In genomic region chr18:46488472-46489213, GRCh38 we compare ENCODE assay signal across 20 cellular contexts.
DNase-seq lines count a peak whose midpoint lies in the region; ATAC-seq and TF ChIP-seq lines count a peak whose summit lies in the region.
"Had no signal": no experiment of that assay in that cellular context is flagged by ENCODE, and none has a peak within 500 bp of the region (broad histone marks: within the 10 kb centered on the region; RNA-seq: fewer than 3 reads in every experiment).

No MANE protein-coding gene starts in this region.

- peaks cover 4% of the 10 kb centered on the region for H3K27me3 Mint-ChIP-seq in glutamatergic neuron (ENCODE audit: unreplicated experiment)

- no peak for TF ChIP-seq CTCF in glutamatergic neuron (IDR thresholded peaks at IDR 0.05; ENCODE audit: partially characterized antibody, unreplicated experiment)

- peaks cover 8% of the 10 kb centered on the region for H3K9me3 Mint-ChIP-seq in glutamatergic neuron (ENCODE audit: unreplicated experiment)
- H3K9me3 Mint-ChIP-seq: GM23338; T-helper 1 cell treated with Interleukin-12 subunit alpha and Interleukin-12 subunit beta and Interleukin-4 antibody, amounts not matched to agents 30 μg/mL and 1 μg/mL, for 36 hours had no signal

- DNase-seq in D341Med (ENCODE audit: low spot score) (peak; percentile 23), NCI-H1694 (lab: John Stamatoyannopoulos, UW) (peak; percentile 12), glutamatergic neuron (no peak), myocyte (ENCODE audit: low read depth) (peak; percentile 82), OCI-M1 (lab: John Stamatoyannopoulos, UW) (no peak), NCI-H2227 treated with DMSO at 0.1 percent for 48 hours (lab: John Stamatoyannopoulos, UW) (no peak)
- DNase-seq: BE2C; Calu3; CD4-positive, alpha-beta T cell; DND-41; GDM1; KG1; NCI-H1048; NCI-H187 treated with DMSO at 0.1 percent for 48 hours; NCI-H524 had no signal

- H3K36me3 Mint-ChIP-seq in glutamatergic neuron (ENCODE audit: unreplicated experiment), result no peaks in the 10 kb centered on the region

- peaks cover 1% of the 10 kb centered on the region for H3K4me1 Mint-ChIP-seq in glutamatergic neuron (ENCODE audit: low read depth, unreplicated experiment)
- H3K4me1 Mint-ChIP-seq: GM23338 had no signal

- ATAC-seq in GM21723 (IDR thresholded peaks at IDR 0.05; ENCODE audit: unreplicated experiment), result no peak
- ATAC-seq: GM12878, GM23338, HCT116 had no signal

- peak overlapping the region; percentile 49 for H3K4me3 Mint-ChIP-seq in glutamatergic neuron (ENCODE audit: unreplicated experiment)
- H3K4me3 Mint-ChIP-seq: CD4-positive, alpha-beta T cell; GM23338; T-helper 1 cell treated with Interleukin-12 subunit alpha and Interleukin-12 subunit beta and Interleukin-4 antibody, amounts not matched to agents 30 μg/mL and 1 μg/mL, for 36 hours had no signal

- H3K27ac Mint-ChIP-seq in glutamatergic neuron (ENCODE audit: unreplicated experiment), result peak overlapping the region; percentile 10
- H3K27ac Mint-ChIP-seq: CD4-positive, alpha-beta T cell; GM23338; T-helper 1 cell treated with Interleukin-12 subunit alpha and Interleukin-12 subunit beta and Interleukin-4 antibody, amounts not matched to agents 30 μg/mL and 1 μg/mL, for 36 hours had no signal

Comparison
In these comparisons a context has a peak if more than half of its experiments do, and no peak if none do; other contexts are left out.
1. DNase-seq: peak in D341Med (single experiment), NCI-H1694 (single experiment) and myocyte (single experiment); none in glutamatergic neuron (single experiment), OCI-M1 (single experiment) and NCI-H2227 treated with DMSO at 0.1 percent for 48 hours (single experiment).